25 cellular contexts compared by ENCODE assay signal in genomic region chr9:101369884-101370531, GRCh38. TPM values are rescaled to one million over a fixed set of nuclear protein-coding genes. Genes with fewer than 3 reads are reported as not detected.
DNase-seq lines count a peak whose midpoint lies in the region; ATAC-seq, FAIRE-seq and TF ChIP-seq lines count a peak whose summit lies in the region.
"Had no signal": no experiment of that assay in that cellular context is flagged by ENCODE, and none has a peak within 500 bp of the region (broad histone marks: within the 10 kb centered on the region; RNA-seq: fewer than 3 reads in every experiment).

No MANE protein-coding gene starts in this region.

- WGBS in A549 (ENCODE audit: missing lambda C conversion rate): 23% methylated on average over 2 of the region's 2 CpGs
- 21% methylated on average over 2 of the region's 2 CpGs for WGBS in K562 (ENCODE audit: insufficient coverage, low coverage, missing lambda C conversion rate)
- no CpG with 5 or more reads among the region's 2 CpGs for WGBS in mesodermal cell (ENCODE audit: insufficient coverage in 2 of 2), 2 experiments

- no peak overlapping the region for H2AFZ ChIP-seq in K562 (ENCODE audit: low read depth, low read length)
- H2AFZ ChIP-seq: GM23248 had no signal

- TF ChIP-seq POLR2A in A549 (IDR thresholded peaks at IDR 0.05; ENCODE audit: low read length): no peak
- TF ChIP-seq POLR2A in K562 (conservative IDR thresholded peaks at IDR 0.05): no peak

- H3K27ac ChIP-seq in A549 (peak overlapping the region; percentile 75 to 95), SJSA1 (peak overlapping the region; percentile 11; the same call in 1 of the 2 replicates), K562 (ENCODE audit: extremely low read depth, low read depth, low read length) (no peak overlapping the region), mesodermal cell (ENCODE audit: low read depth, low read length, severe bottlenecking) (peak overlapping the region; percentile 44)
- no peak overlapping the region for H3K27ac ChIP-seq in naive thymus-derived CD4-positive, alpha-beta T cell (ENCODE audit: low read depth, low read length)
- H3K27ac ChIP-seq: 22Rv1; BLaER1 treated with 17β-estradiol and CSF1 and Interleukin-3, amounts not matched to agents 10 nM and 100 nM; GM23248 had no signal

- H3K27me3 ChIP-seq in SJSA1 (replicated peaks) (no peaks in the 10 kb centered on the region), K562 (ENCODE audit: control insufficient read depth in 2 of 2, insufficient read depth in 2 of 2, low read length in 2 of 2) (no peaks in the 10 kb centered on the region)
- no peaks in the 10 kb centered on the region for H3K27me3 ChIP-seq in naive thymus-derived CD4-positive, alpha-beta T cell (ENCODE audit: control insufficient read depth in 2 of 2, insufficient read depth in 2 of 2, low read length in 2 of 2)
- H3K27me3 ChIP-seq: BE2C; BLaER1 treated with 17β-estradiol and CSF1 and Interleukin-3, amounts not matched to agents 10 nM and 100 nM had no signal

- ATAC-seq in A549: no peak
- peak; percentile 67 for ATAC-seq in K562
- ATAC-seq in GM18498 (IDR thresholded peaks at IDR 0.05; ENCODE audit: unreplicated experiment): no peak
- ATAC-seq in HG02610 (IDR thresholded peaks at IDR 0.05; ENCODE audit: unreplicated experiment): no peak
- no peak for ATAC-seq in naive thymus-derived CD4-positive, alpha-beta T cell
- ATAC-seq: GM12878, HCT116 had no signal

- no peak overlapping the region for H3K4me3 ChIP-seq in A549
- no peak overlapping the region for H3K4me3 ChIP-seq in SJSA1
- H3K4me3 ChIP-seq in K562: no peak overlapping the region
- no peak overlapping the region for H3K4me3 ChIP-seq in mesodermal cell (ENCODE audit: extremely low read depth, insufficient read depth, low read length, poor library complexity, severe bottlenecking)
- H3K4me3 ChIP-seq in naive thymus-derived CD4-positive, alpha-beta T cell (ENCODE audit: low read length): no peak overlapping the region
- H3K4me3 ChIP-seq: BLaER1 treated with 17β-estradiol and CSF1 and Interleukin-3, amounts not matched to agents 10 nM and 100 nM; GM12878; GM23248 had no signal

- H3K36me3 Mint-ChIP-seq in naive thymus-derived CD4-positive, alpha-beta T cell: no peaks in the 10 kb centered on the region
- H3K36me3 Mint-ChIP-seq: CD14-positive monocyte; CD8-positive, alpha-beta memory T cell had no signal

- no peaks in the 10 kb centered on the region for H4K20me1 ChIP-seq in K562 (replicated peaks; ENCODE audit: control insufficient read depth, insufficient read depth, low read length)
- H4K20me1 ChIP-seq: BLaER1 treated with 17β-estradiol and CSF1 and Interleukin-3, amounts not matched to agents 10 nM and 100 nM had no signal

- FAIRE-seq in A549 (lab: Jason Lieb, UNC) (peak; percentile 87), K562 (lab: Jason Lieb, UNC) (peak; percentile 91)
- FAIRE-seq: A204.1, D721Med, GM12878, GM18507, H1 had no signal

- H3K4me1 Mint-ChIP-seq in naive thymus-derived CD4-positive, alpha-beta T cell: no peaks in the 10 kb centered on the region
- H3K4me1 Mint-ChIP-seq: CD14-positive monocyte; CD8-positive, alpha-beta memory T cell had no signal

- peaks cover 0 to 4% (median 0%) of the 10 kb centered on the region in 11 donors for H3K9me3 Mint-ChIP-seq in naive thymus-derived CD4-positive, alpha-beta T cell
- H3K9me3 Mint-ChIP-seq: H9 had no signal

- H3K4me2 ChIP-seq in A549 (peak overlapping the region; percentile 52), K562 (ENCODE audit: insufficient read depth, low read length) (0 out of 2 replicates have a peak overlapping the region, but pooled peaks have one; percentile 1)
- H3K4me2 ChIP-seq: BLaER1 treated with 17β-estradiol and CSF1 and Interleukin-3, amounts not matched to agents 10 nM and 100 nM had no signal

- H3K36me3 ChIP-seq in SJSA1 (no peaks in the 10 kb centered on the region), K562 (ENCODE audit: control insufficient read depth, insufficient read depth, low read length) (no peaks in the 10 kb centered on the region), mesodermal cell (ENCODE audit: control insufficient read depth, insufficient read depth, low read length) (no peaks in the 10 kb centered on the region)
- no peaks in the 10 kb centered on the region for H3K36me3 ChIP-seq in naive thymus-derived CD4-positive, alpha-beta T cell (ENCODE audit: control insufficient read depth in 2 of 3, insufficient read depth in 3 of 3, low read length in 3 of 3)
- H3K36me3 ChIP-seq: BE2C; BLaER1 treated with 17β-estradiol and CSF1 and Interleukin-3, amounts not matched to agents 10 nM and 100 nM had no signal

- H3K27ac Mint-ChIP-seq in naive thymus-derived CD4-positive, alpha-beta T cell: no peak overlapping the region
- H3K27ac Mint-ChIP-seq: CD14-positive monocyte; CD4-positive, alpha-beta T cell; H9 had no signal

- intact Hi-C loops in K562 (cut with micrococcal nuclease): no loop called here
- intact Hi-C loops in naive thymus-derived CD4-positive, alpha-beta T cell (cut with micrococcal nuclease): loop anchor here in 1 of 2 donors (5.0 kb wide), 1 partner anchor 193 kb away; no protein-coding TSS in a partner anchor

- H3K9me1 ChIP-seq in K562 (ENCODE audit: control insufficient read depth, insufficient read depth, low read length): no peaks in the 10 kb centered on the region

- no peak overlapping the region for H3K4me3 Mint-ChIP-seq in naive thymus-derived CD4-positive, alpha-beta T cell
- H3K4me3 Mint-ChIP-seq: CD14-positive monocyte; CD4-positive, alpha-beta T cell; CD8-positive, alpha-beta memory T cell; H9 had no signal

- POLR2A ChIA-PET in A549 (lab: Yijun Ruan, JAX) (interaction anchor here (1.2 kb wide), 1 partner anchor 29 kb away, joined by 4 read pairs; the partner anchor contains the start of genes MRPL50 and ZNF189), K562 (lab: Yijun Ruan, JAX) (no interaction called here)
- POLR2A ChIA-PET in naive thymus-derived CD4-positive, alpha-beta T cell (lab: Charles Lee): no interaction called here

- in situ Hi-C loops in K562 (cut with MboI): no loop called here

- H3K27me3 Mint-ChIP-seq in naive thymus-derived CD4-positive, alpha-beta T cell: peaks cover 2 to 20% (median 11%) of the 10 kb centered on the region in 5 donors

- TF ChIP-seq EP300 in A549 (IDR thresholded peaks at IDR 0.05) (no peak), K562 (IDR thresholded peaks at IDR 0.05; ENCODE audit: low read length) (no peak)

- 0 out of 3 replicates have a peak, but pooled peaks cover 3% of the 10 kb centered on the region for H3K9me3 ChIP-seq in A549
- H3K9me3 ChIP-seq in SJSA1 (replicated peaks): no peaks in the 10 kb centered on the region
- H3K9me3 ChIP-seq in K562 (replicated peaks; ENCODE audit: control insufficient read depth, insufficient read depth, low read depth, low read length): no peaks in the 10 kb centered on the region
- no peaks in the 10 kb centered on the region for H3K9me3 ChIP-seq in mesodermal cell (ENCODE audit: control insufficient read depth, low read length)
- H3K9me3 ChIP-seq in naive thymus-derived CD4-positive, alpha-beta T cell (ENCODE audit: control insufficient read depth in 2 of 3, low read length in 3 of 3): no peaks in the 10 kb centered on the region
- H3K9me3 ChIP-seq: BE2C had no signal

- DNase-seq in A549 (ENCODE audit: low read depth in 1 of 2, low spot score in 1 of 2) (no peak), SJSA1 (ENCODE audit: low read depth in 1 of 2, low spot score in 2 of 2) (no peak), K562 (ENCODE audit: extremely low read depth in 1 of 4, low spot score in 3 of 4) (peak in 1 of 4 experiments; percentile 72)
- DNase-seq in naive thymus-derived CD4-positive, alpha-beta T cell: no peak
- DNase-seq: AML-193; BE2C; CD4-positive, alpha-beta T cell; CD8-positive, alpha-beta memory T cell; DMS 273 treated with DMSO at 0.1 percent for 48 hours; DMS79; GDM1; H9 had no signal

- BruUV-seq in K562 (replicated peaks; lab: Mats Ljungman, UMichigan): no TSS peak

- no peak for TF ChIP-seq RAD21 in A549 (conservative IDR thresholded peaks at IDR 0.05 in 1 of 2, IDR thresholded peaks at IDR 0.05 in 1 of 2)
- TF ChIP-seq RAD21 in K562 (CRISPR knock-in tag; conservative IDR thresholded peaks at IDR 0.05 in 1 of 2, IDR thresholded peaks at IDR 0.05 in 1 of 2): no peak

- H3K4me1 ChIP-seq in A549 (peaks cover 78% of the 10 kb centered on the region), SJSA1 (replicated peaks) (peaks cover 23% of the 10 kb centered on the region), K562 (replicated peaks in 1 of 2; ENCODE audit: control insufficient read depth in 2 of 2, insufficient read depth in 2 of 2, low read length in 2 of 2) (peaks cover 16 to 40% of the 10 kb centered on the region in 2 experiments), mesodermal cell (ENCODE audit: control insufficient read depth, insufficient read depth, low read length, poor library complexity, severe bottlenecking) (peaks cover 6% of the 10 kb centered on the region)
- H3K4me1 ChIP-seq in naive thymus-derived CD4-positive, alpha-beta T cell (ENCODE audit: control insufficient read depth in 2 of 2, insufficient read depth in 2 of 2, low read length in 2 of 2): no peaks in the 10 kb centered on the region
- H3K4me1 ChIP-seq: BE2C had no signal

- CTCF ChIA-PET in A549 (lab: Yijun Ruan, JAX): interaction anchor here (1.7 to 3.7 kb wide), 4 partner anchors 11 to 251 kb away, joined by 3 to 30 read pairs (median 8); no protein-coding TSS in a partner anchor
- CTCF ChIA-PET in K562 (lab: Yijun Ruan, JAX; ENCODE audit: low intra/inter-chr PET ratio): no interaction called here
- CTCF ChIA-PET in naive thymus-derived CD4-positive, alpha-beta T cell (lab: Charles Lee): no interaction called here

- H3K9ac ChIP-seq in K562 (ENCODE audit: insufficient read depth in 1 of 2, low read depth in 2 of 2, low read length in 2 of 2): no peak overlapping the region; a peak in 1 of 4 replicates
- H3K9ac ChIP-seq: BLaER1 treated with 17β-estradiol and CSF1 and Interleukin-3, amounts not matched to agents 10 nM and 100 nM; GM23248 had no signal

- no peaks in the 10 kb centered on the region for H3K79me2 ChIP-seq in K562 (ENCODE audit: control insufficient read depth, insufficient read depth, low read length)

- TF ChIP-seq CTCF in A549 (IDR thresholded peaks at IDR 0.05) (no peak), K562 (IDR thresholded peaks at IDR 0.05 in 2 of 3, conservative IDR thresholded peaks at IDR 0.05 in 1 of 3; ENCODE audit: insufficient read depth in 2 of 3, low read depth in 1 of 3, low read length in 3 of 3) (no peak)

RNA-seq across cellular contexts. Expression of gene BAAT, which starts 14.8 kb away (rescaled TPM):
- polyA plus RNA-seq in A549 (2011; rRNA removed) (9.1 TPM in 2 replicates), A549 (2017; fragmentation: RNase III; extraction: RNeasy Plus Mini Kit Qiagen cat#74134 plus additional on column Dnase treatment) (10.1 to 13.6 TPM (median 10.9 TPM) in 3 replicates), K562 (2011; rRNA removed) (0.17 and 0.23 TPM in 2 replicates), K562 (2014; fragmentation: Illumina TruSeq; extraction: Trizol) (0.25 and 0.33 TPM in 2 replicates), K562 (2014; fragmentation: Nextera tagmentation; extraction: Ambion mirVana) (under 1 TPM; 0.53 to 0.76 TPM), K562 (2014; rRNA removed) (0.28 and 0.88 TPM in 2 replicates)
- polyA plus RNA-seq in A549 (2012; cell fraction: cytosol; rRNA removed): 1.9 and 2.3 TPM in 2 replicates
- polyA plus RNA-seq in A549 (2012; cell fraction: nucleus; rRNA removed): 2.2 and 4.3 TPM in 2 replicates
- polyA minus RNA-seq in A549 (2011; rRNA and poly(A)+ RNA removed): 6.2 and 6.7 TPM in 2 replicates
- total RNA-seq in SJSA1 (2014; rRNA removed; shearing (Covaris generic)): not detected in 2 replicates
- 0.32 and 0.49 TPM in 2 replicates for total RNA-seq in K562 (2011; cell fraction: chromatin; rRNA removed; ENCODE audit: low replicate concordance)
- 0.17 and 0.39 TPM in 2 replicates for total RNA-seq in K562 (2011; cell fraction: nucleolus; rRNA removed)
- 0.22 and 0.46 TPM in 2 replicates for total RNA-seq in K562 (2011; cell fraction: nucleoplasm; rRNA removed)
- total RNA-seq in K562 (2014; rRNA removed) (0.24 and 0.32 TPM in 2 replicates), K562 (2014; rRNA removed; fragmentation: Illumina TruSeq; extraction: Trizol) (0.26 and 0.40 TPM in 2 replicates), K562 (2015; rRNA removed; fragmentation: Illumina TruSeq; extraction: Trizol) (0.25 and 0.26 TPM in 2 replicates), K562 (2021) (0.27 and 0.36 TPM in 2 replicates)
- polyA plus RNA-seq in K562 (2011; cell fraction: cytosol; rRNA removed): 0.04 and 0.22 TPM in 2 replicates
- 0.28 and 0.67 TPM in 2 replicates for polyA plus RNA-seq in K562 (2011; cell fraction: nucleus; rRNA removed)
- 0.15 and 0.16 TPM in 2 replicates for polyA plus RNA-seq in K562 (2012)
- 0.14 and 0.15 TPM in 2 replicates for polyA minus RNA-seq in K562 (2011; rRNA and poly(A)+ RNA removed)
- polyA minus RNA-seq in K562 (2011; cell fraction: cytosol; rRNA and poly(A)+ RNA removed): not detected in 2 replicates
- 0.13 and 0.22 TPM in 2 replicates for polyA minus RNA-seq in K562 (2011; cell fraction: nucleus; rRNA and poly(A)+ RNA removed)
- polyA plus RNA-seq in mesodermal cell (2013, experiment 1 of 2): not detected
- polyA plus RNA-seq in mesodermal cell (2013, experiment 2 of 2): not detected
- under 1 TPM in 1 of 5 experiments, not detected in 4; 0.07 TPM for total RNA-seq in naive thymus-derived CD4-positive, alpha-beta T cell
- not detected for polyA plus RNA-seq in naive thymus-derived CD4-positive, alpha-beta T cell
- total RNA-seq: CD4-positive, alpha-beta T cell; CD8-positive, alpha-beta memory T cell; GM23248 had no signal
- polyA plus RNA-seq: CD14-positive monocyte had no signal

RNA-seq across cellular contexts. Expression of gene MRPL50, which starts 28.4 kb away (rescaled TPM):
- 37.6 and 42.5 TPM in 2 replicates for polyA plus RNA-seq in A549 (2011; rRNA removed)
- polyA plus RNA-seq in A549 (2012; cell fraction: cytosol; rRNA removed): 7.7 and 8.3 TPM in 2 replicates
- polyA plus RNA-seq in A549 (2012; cell fraction: nucleus; rRNA removed): 2.0 and 3.6 TPM in 2 replicates
- polyA plus RNA-seq in A549 (2017; fragmentation: RNase III; extraction: RNeasy Plus Mini Kit Qiagen cat#74134 plus additional on column Dnase treatment): 23.7 to 24.7 TPM (median 23.9 TPM) in 3 replicates
- 2.1 and 2.7 TPM in 2 replicates for polyA minus RNA-seq in A549 (2011; rRNA and poly(A)+ RNA removed)
- total RNA-seq in SJSA1 (2014; rRNA removed; shearing (Covaris generic)): 11.3 and 15.5 TPM in 2 replicates
- total RNA-seq in K562 (2011; cell fraction: chromatin; rRNA removed; ENCODE audit: low replicate concordance): 5.5 and 17.9 TPM in 2 replicates
- total RNA-seq in K562 (2011; cell fraction: nucleolus; rRNA removed): 3.6 and 3.8 TPM in 2 replicates
- total RNA-seq in K562 (2011; cell fraction: nucleoplasm; rRNA removed): 13.2 and 25.3 TPM in 2 replicates
- 17.5 and 21.8 TPM in 2 replicates for total RNA-seq in K562 (2014; rRNA removed)
- total RNA-seq in K562 (2014; rRNA removed; fragmentation: Illumina TruSeq; extraction: Trizol): 37.5 and 42.5 TPM in 2 replicates
- 34.0 and 37.4 TPM in 2 replicates for total RNA-seq in K562 (2015; rRNA removed; fragmentation: Illumina TruSeq; extraction: Trizol)
- 19.7 and 21.9 TPM in 2 replicates for total RNA-seq in K562 (2021)
- 34.4 and 46.7 TPM in 2 replicates for polyA plus RNA-seq in K562 (2011; rRNA removed)
- 7.0 and 16.5 TPM in 2 replicates for polyA plus RNA-seq in K562 (2011; cell fraction: cytosol; rRNA removed)
- polyA plus RNA-seq in K562 (2011; cell fraction: nucleus; rRNA removed): 13.0 and 22.6 TPM in 2 replicates
- 10.1 and 18.7 TPM in 2 replicates for polyA plus RNA-seq in K562 (2012)
- polyA plus RNA-seq in K562 (2014; fragmentation: Illumina TruSeq; extraction: Trizol): 31.9 and 36.9 TPM in 2 replicates
- polyA plus RNA-seq in K562 (2014; fragmentation: Nextera tagmentation; extraction: Ambion mirVana): 100 to 1,000 TPM in 1 of 2 experiments, 10 to 100 TPM in 1; 80.1 to 107 TPM
- 20.4 and 26.8 TPM in 2 replicates for polyA plus RNA-seq in K562 (2014; rRNA removed)
- 11.0 and 14.4 TPM in 2 replicates for polyA minus RNA-seq in K562 (2011; rRNA and poly(A)+ RNA removed)
- 3.0 and 3.5 TPM in 2 replicates for polyA minus RNA-seq in K562 (2011; cell fraction: cytosol; rRNA and poly(A)+ RNA removed)
- polyA minus RNA-seq in K562 (2011; cell fraction: nucleus; rRNA and poly(A)+ RNA removed): 9.3 and 20.3 TPM in 2 replicates
- 15.2 TPM for polyA plus RNA-seq in mesodermal cell (2013, experiment 1 of 2)
- polyA plus RNA-seq in mesodermal cell (2013, experiment 2 of 2): 16.6 TPM
- 10 to 100 TPM in 3 of 5 experiments, 1 to 10 TPM in 2; 6.5 to 23.8 (median 11.5) TPM for total RNA-seq in naive thymus-derived CD4-positive, alpha-beta T cell
- 10 to 100 TPM; 14.9 to 20.3 TPM for polyA plus RNA-seq in naive thymus-derived CD4-positive, alpha-beta T cell

RNA-seq across cellular contexts. Expression of gene ZNF189, which starts 28.6 kb away (rescaled TPM):
- polyA plus RNA-seq in A549 (2011; rRNA removed): 13.9 and 14.0 TPM in 2 replicates
- 1.2 and 1.3 TPM in 2 replicates for polyA plus RNA-seq in A549 (2012; cell fraction: cytosol; rRNA removed)
- 1.3 and 2.3 TPM in 2 replicates for polyA plus RNA-seq in A549 (2012; cell fraction: nucleus; rRNA removed)
- polyA plus RNA-seq in A549 (2017; fragmentation: RNase III; extraction: RNeasy Plus Mini Kit Qiagen cat#74134 plus additional on column Dnase treatment): 8.3 to 9.6 TPM (median 8.8 TPM) in 3 replicates
- polyA minus RNA-seq in A549 (2011; rRNA and poly(A)+ RNA removed): 5.4 and 6.5 TPM in 2 replicates
- 13.3 and 13.5 TPM in 2 replicates for total RNA-seq in SJSA1 (2014; rRNA removed; shearing (Covaris generic))
- total RNA-seq in K562 (2011; cell fraction: chromatin; rRNA removed; ENCODE audit: low replicate concordance): 6.8 and 22.2 TPM in 2 replicates
- 4.7 and 6.1 TPM in 2 replicates for total RNA-seq in K562 (2011; cell fraction: nucleolus; rRNA removed)
- total RNA-seq in K562 (2011; cell fraction: nucleoplasm; rRNA removed): 7.3 and 9.5 TPM in 2 replicates
- total RNA-seq in K562 (2014; rRNA removed): 6.1 and 6.3 TPM in 2 replicates
- total RNA-seq in K562 (2014; rRNA removed; fragmentation: Illumina TruSeq; extraction: Trizol): 12.8 and 13.7 TPM in 2 replicates
- total RNA-seq in K562 (2015; rRNA removed; fragmentation: Illumina TruSeq; extraction: Trizol): 15.3 and 15.6 TPM in 2 replicates
- 7.4 and 8.5 TPM in 2 replicates for total RNA-seq in K562 (2021)
- polyA plus RNA-seq in K562 (2011; rRNA removed): 4.7 and 6.0 TPM in 2 replicates
- 0.76 and 2.4 TPM in 2 replicates for polyA plus RNA-seq in K562 (2011; cell fraction: cytosol; rRNA removed)
- 5.0 and 5.7 TPM in 2 replicates for polyA plus RNA-seq in K562 (2011; cell fraction: nucleus; rRNA removed)
- 5.9 and 7.2 TPM in 2 replicates for polyA plus RNA-seq in K562 (2012)
- 9.0 and 10.7 TPM in 2 replicates for polyA plus RNA-seq in K562 (2014; fragmentation: Illumina TruSeq; extraction: Trizol)
- polyA plus RNA-seq in K562 (2014; fragmentation: Nextera tagmentation; extraction: Ambion mirVana): 1 to 10 TPM; 2.4 to 3.5 TPM
- 6.4 TPM in 2 replicates for polyA plus RNA-seq in K562 (2014; rRNA removed)
- polyA minus RNA-seq in K562 (2011; rRNA and poly(A)+ RNA removed): 10.9 and 16.2 TPM in 2 replicates
- polyA minus RNA-seq in K562 (2011; cell fraction: cytosol; rRNA and poly(A)+ RNA removed): 2.3 and 3.6 TPM in 2 replicates
- polyA minus RNA-seq in K562 (2011; cell fraction: nucleus; rRNA and poly(A)+ RNA removed): 9.2 and 19.4 TPM in 2 replicates
- polyA plus RNA-seq in mesodermal cell (2013, experiment 1 of 2): 13.6 TPM
- 13.6 TPM for polyA plus RNA-seq in mesodermal cell (2013, experiment 2 of 2)
- total RNA-seq in naive thymus-derived CD4-positive, alpha-beta T cell: 10 to 100 TPM in 3 of 5 experiments, 1 to 10 TPM in 2; 8.5 to 25.0 (median 14.5) TPM
- 1 to 10 TPM; 3.1 to 3.5 TPM for polyA plus RNA-seq in naive thymus-derived CD4-positive, alpha-beta T cell

Comparison
In these comparisons a context has a peak if more than half of its experiments do, and no peak if none do; other contexts are left out.
1. H3K27ac ChIP-seq: peak in A549 (2 of 2), SJSA1 (single experiment) and mesodermal cell (single experiment); none in K562 (single experiment) and naive thymus-derived CD4-positive, alpha-beta T cell (single experiment).